In genomic region chr10:47775361-47776231, GRCh38 we compare ENCODE assay signal across 8 cellular contexts. TPM values are rescaled to one million over a fixed set of nuclear protein-coding genes. Genes with fewer than 3 reads are reported as not detected.
DNase-seq lines count a peak whose midpoint lies in the region; ATAC-seq and TF ChIP-seq lines count a peak whose summit lies in the region.
"Not testable (repeated sequence)": the region's sequence is repeated elsewhere in the genome, so short reads cannot be mapped to it uniquely, and the experiment has no call there.

No MANE protein-coding gene starts in this region.

- not testable (repeated sequence) for H3K4me3 ChIP-seq in HEK293 (ENCODE audit: low read depth, low read length); astrocyte of the spinal cord (ENCODE audit: low read depth, low read length); mesenchymal stem cell (ENCODE audit: insufficient read depth in 1 of 2, low read depth in 1 of 2, low read length in 2 of 2)

- H3K4me1 Mint-ChIP-seq in stimulated activated naive CD8-positive, alpha-beta T cell treated with anti-CD3 and anti-CD28 coated beads, Interleukin-15, amount 100 ng/mL, for 72 hours = not testable (repeated sequence)

- H3K4me3 Mint-ChIP-seq in stimulated activated naive CD8-positive, alpha-beta T cell treated with anti-CD3 and anti-CD28 coated beads, Interleukin-15, amount 100 ng/mL, for 72 hours = not testable (repeated sequence)

- not testable (repeated sequence) for H3K27me3 ChIP-seq in mesenchymal stem cell (ENCODE audit: control insufficient read depth in 1 of 2, insufficient read depth in 1 of 2, low read length in 2 of 2)

- not testable (repeated sequence) for H3K27ac ChIP-seq in HEK293 (ENCODE audit: extremely low read depth, low read depth, low read length); mesenchymal stem cell (ENCODE audit: low read length, poor library complexity, severe bottlenecking)

- H3K14ac ChIP-seq in mesenchymal stem cell (ENCODE audit: low read length in 2 of 2) = not testable (repeated sequence)

- H3K36me3 ChIP-seq in HEK293 (ENCODE audit: control insufficient read depth in 2 of 2, insufficient read depth in 1 of 2, low read length in 2 of 2); mesenchymal stem cell (ENCODE audit: control insufficient read depth in 1 of 2, insufficient read depth in 2 of 2, low read depth in 1 of 2, low read length in 2 of 2): not testable (repeated sequence)

- not testable (repeated sequence) for H4K8ac ChIP-seq in mesenchymal stem cell (ENCODE audit: low read length)

- not testable (repeated sequence) for H3K9ac ChIP-seq in mesenchymal stem cell (ENCODE audit: low read length)

- not testable (repeated sequence) for H3K9me3 Mint-ChIP-seq in stimulated activated naive CD8-positive, alpha-beta T cell treated with anti-CD3 and anti-CD28 coated beads, Interleukin-15, amount 100 ng/mL, for 72 hours

- not testable (repeated sequence) for H2BK12ac ChIP-seq in mesenchymal stem cell (ENCODE audit: low read length in 2 of 2)

- not testable (repeated sequence) for H3K79me1 ChIP-seq in mesenchymal stem cell (replicated peaks; ENCODE audit: low read length, poor library complexity, severe bottlenecking)

- peak; percentile 78 for ATAC-seq in stimulated activated naive CD8-positive, alpha-beta T cell treated with anti-CD3 and anti-CD28 coated beads, Interleukin-15, amount 100 ng/mL, for 72 hours

- H2AFZ ChIP-seq in mesenchymal stem cell (ENCODE audit: low read depth, low read length) = not testable (repeated sequence)

- H4K91ac ChIP-seq in mesenchymal stem cell (ENCODE audit: low read length) = not testable (repeated sequence)

- not testable (repeated sequence) for H2BK5ac ChIP-seq in mesenchymal stem cell (ENCODE audit: low read depth, low read length, poor library complexity, severe bottlenecking)

- H3K4me1 ChIP-seq in HEK293 (ENCODE audit: control insufficient read depth, insufficient read depth, low read length); mesenchymal stem cell (ENCODE audit: control insufficient read depth, insufficient read depth, low read depth, low read length): not testable (repeated sequence)

- H3K4ac ChIP-seq in mesenchymal stem cell (ENCODE audit: low read depth in 1 of 2, low read length in 2 of 2) = not testable (repeated sequence)

- POLR2A ChIA-PET in HEK293 (lab: Yijun Ruan, JAX) = not testable (repeated sequence)

- H3K9me3 ChIP-seq in HEK293 (ENCODE audit: control insufficient read depth, insufficient read depth, low read depth, low read length); mesenchymal stem cell (ENCODE audit: control insufficient read depth, low read length): not testable (repeated sequence)

- not testable (repeated sequence) for H2BK15ac ChIP-seq in mesenchymal stem cell (ENCODE audit: low read depth, poor library complexity, severe bottlenecking)

- TF ChIP-seq CTCF in HEK293 (tag by site-specific recombination; IDR thresholded peaks at IDR 0.05) = peak; percentile 76
- peak; percentile 54 for TF ChIP-seq CTCF in astrocyte of the spinal cord (IDR thresholded peaks at IDR 0.05; ENCODE audit: low read depth, low read length)

- H3K4me2 ChIP-seq in mesenchymal stem cell (ENCODE audit: low read length, poor library complexity, severe bottlenecking) = not testable (repeated sequence)

- 17% methylated on average over 2 of the region's 6 CpGs for WGBS in mesenchymal stem cell

- H2AK5ac ChIP-seq in mesenchymal stem cell (ENCODE audit: low read length, severe bottlenecking) = not testable (repeated sequence)

- H2BK120ac ChIP-seq in mesenchymal stem cell (ENCODE audit: low read depth, low read length) = not testable (repeated sequence)

- not testable (repeated sequence) for H3K27me3 Mint-ChIP-seq in stimulated activated naive CD8-positive, alpha-beta T cell treated with anti-CD3 and anti-CD28 coated beads, Interleukin-15, amount 100 ng/mL, for 72 hours

- H3K27ac Mint-ChIP-seq in stimulated activated naive CD8-positive, alpha-beta T cell treated with anti-CD3 and anti-CD28 coated beads, Interleukin-15, amount 100 ng/mL, for 72 hours = not testable (repeated sequence)

- DNase-seq in DMS114 treated with DMSO at 0.1 percent for 48 hours (lab: John Stamatoyannopoulos, UW; ENCODE audit: unreplicated experiment) (peak; percentile 55), NCI-H2029 (lab: John Stamatoyannopoulos, UW) (peak; percentile 15), SK-MEL-5 (ENCODE audit: low read depth, low spot score) (peak; percentile 72), astrocyte of the spinal cord (ENCODE audit: low read depth, low spot score) (peak; percentile 56), foreskin melanocyte (peak; percentile 9), mesenchymal stem cell (peak; percentile 51)
- peak in 1 of 2 donors; percentile 50 for DNase-seq in stimulated activated naive CD8-positive, alpha-beta T cell treated with anti-CD3 and anti-CD28 coated beads, Interleukin-15, amount 100 ng/mL, for 72 hours

- CTCF ChIA-PET in HEK293 (lab: Yijun Ruan, JAX) = not testable (repeated sequence)

- H3K18ac ChIP-seq in mesenchymal stem cell (ENCODE audit: low read depth in 1 of 2, low read length in 2 of 2) = not testable (repeated sequence)

- H3K23ac ChIP-seq in mesenchymal stem cell (ENCODE audit: low read length in 2 of 2) = not testable (repeated sequence)

- in situ Hi-C loops in SK-MEL-5 (cut with HindIII; ENCODE audit: low pct_unique_long_range_greater_than_20kb, low sequenced_read_pairs); astrocyte of the spinal cord (cut with HindIII; ENCODE audit: low sequenced_read_pairs): not testable (repeated sequence)

TF ChIP-seq in HEK293, 187 proteins besides CTCF, POLR2A, EP300 and RAD21:
- TF ChIP-seq ZNF335 (tag by site-specific recombination; conservative IDR thresholded peaks at IDR 0.05) = peak; percentile 35; the same call in 1 of the 2 replicates
- peak; percentile 42; the same call in 1 of the 2 replicates for TF ChIP-seq ZNF654 (tag by site-specific recombination; IDR thresholded peaks at IDR 0.05; ENCODE audit: low read depth)

RNA-seq across cellular contexts. Expression of gene SYT15B, which starts 12.2 kb away (rescaled TPM):
- not detected in 2 replicates for total RNA-seq in SK-MEL-5 (2014; rRNA removed; shearing (Covaris generic))
- not detected in 2 replicates for polyA plus RNA-seq in SK-MEL-5 (2015; cell fraction: cytosol; rRNA removed)
- not detected in 2 replicates for polyA plus RNA-seq in SK-MEL-5 (2015; cell fraction: nucleus; rRNA removed)
- polyA plus RNA-seq in mesenchymal stem cell (2013, experiment 1 of 2) = 0.07 TPM
- 0.07 TPM for polyA plus RNA-seq in mesenchymal stem cell (2013, experiment 2 of 2)
